ENCODE assay signal across 8 cellular contexts in genomic region chr17:60392845-60393702, GRCh38.
A peak's percentile ranks its signal among the peaks of the same experiment; 100 is the strongest.
DNase-seq lines count a peak whose midpoint lies in the region; ATAC-seq and TF ChIP-seq lines count a peak whose summit lies in the region.

No MANE protein-coding gene starts in this region.

- POLR2A ChIA-PET in HEK293T (lab: Yijun Ruan, JAX), result interaction anchor here (1.0 to 1.8 kb wide), 5 partner anchors 8 to 161 kb away, joined by 3 to 14 read pairs (median 7); no protein-coding TSS in a partner anchor

- no peak for ATAC-seq in HG02884 (IDR thresholded peaks at IDR 0.05; ENCODE audit: unreplicated experiment)

- peak overlapping the region; percentile 89 to 98 (median 95) for H3K27ac ChIP-seq in BLaER1 treated with 17β-estradiol and CSF1 and Interleukin-3, amounts not matched to agents 10 nM and 100 nM

- H3K27me3 ChIP-seq in BLaER1 treated with 17β-estradiol and CSF1 and Interleukin-3, amounts not matched to agents 10 nM and 100 nM, result no peaks in the 10 kb centered on the region

- H3K36me3 ChIP-seq in BLaER1 treated with 17β-estradiol and CSF1 and Interleukin-3, amounts not matched to agents 10 nM and 100 nM, result peaks cover 0 to 3% (median 0%) of the 10 kb centered on the region in 11 experiments; a peak in 1 of 22 replicates

- H3K9ac ChIP-seq in BLaER1 treated with 17β-estradiol and CSF1 and Interleukin-3, amounts not matched to agents 10 nM and 100 nM, result peak overlapping the region; percentile 84 to 98 (median 94)

- TF ChIP-seq CTCF in foreskin fibroblast (IDR thresholded peaks at IDR 0.05; ENCODE audit: low read depth, low read length), result no peak

- peaks cover 0 to 32% (median 22%) of the 10 kb centered on the region in 11 experiments; a peak in 13 of 22 replicates for H4K20me1 ChIP-seq in BLaER1 treated with 17β-estradiol and CSF1 and Interleukin-3, amounts not matched to agents 10 nM and 100 nM

- peak overlapping the region; percentile 78 to 98 (median 90) for H3K4me2 ChIP-seq in BLaER1 treated with 17β-estradiol and CSF1 and Interleukin-3, amounts not matched to agents 10 nM and 100 nM

- peaks cover 71 to 86% (median 77%) of the 10 kb centered on the region in 10 experiments for H3K4me1 ChIP-seq in BLaER1 treated with 17β-estradiol and CSF1 and Interleukin-3, amounts not matched to agents 10 nM and 100 nM

- H3K9me3 ChIP-seq in BLaER1 treated with 17β-estradiol and CSF1 and Interleukin-3, amounts not matched to agents 10 nM and 100 nM (replicated peaks in 1 of 11), result no peaks in the 10 kb centered on the region

- CTCF ChIA-PET in HEK293T (lab: Yijun Ruan, JAX), result no interaction called here

- no peak for DNase-seq in HEK293T (ENCODE audit: extremely low spot score)
- peak; percentile 72 for DNase-seq in NCI-H748 (lab: John Stamatoyannopoulos, UW; ENCODE audit: unreplicated experiment)
- peak; percentile 8 for DNase-seq in activated effector memory CD4-positive, alpha-beta T cell treated with Interleukin-2 at 50 U/mL for 16 hours
- DNase-seq in foreskin fibroblast, result peak in 1 of 2 donors; percentile 77
- DNase-seq in pons (ENCODE audit: low spot score), result peak; percentile 63
- no peak for DNase-seq in HPDE6-E6E7 (ENCODE audit: extremely low spot score)

- H3K4me3 ChIP-seq in BLaER1 treated with 17β-estradiol and CSF1 and Interleukin-3, amounts not matched to agents 10 nM and 100 nM, result peak overlapping the region; percentile 82 to 99 (median 92)
- H3K4me3 ChIP-seq in foreskin fibroblast (ENCODE audit: low read depth in 1 of 2, low read length in 2 of 2), result peak overlapping the region; percentile 93 to 97

TF ChIP-seq in HEK293T, 16 proteins besides CTCF, POLR2A, EP300 and RAD21:
- no peak for TF ChIP-seq FOXM1 (IDR thresholded peaks at IDR 0.05; ENCODE audit: borderline replicate concordance)
- TF ChIP-seq L3MBTL2 (conservative IDR thresholded peaks at IDR 0.05), result peak; percentile 88

Comparison
In these comparisons a context has a peak if more than half of its experiments do, and no peak if none do; other contexts are left out.
1. DNase-seq: peak in NCI-H748 (single experiment), activated effector memory CD4-positive, alpha-beta T cell treated with Interleukin-2 at 50 U/mL for 16 hours (single experiment) and pons (single experiment); none in HEK293T (single experiment) and HPDE6-E6E7 (single experiment).